8 cellular contexts compared by ENCODE assay signal in genomic region chr17:1716912-1717695, GRCh38. TPM values are rescaled to one million over a fixed set of nuclear protein-coding genes. Genes with fewer than 3 reads are reported as not detected.
DNase-seq lines count a peak whose midpoint lies in the region; ATAC-seq and TF ChIP-seq lines count a peak whose summit lies in the region.

No MANE protein-coding gene starts in this region.

- peak overlapping the region; percentile 86 for H3K4me2 ChIP-seq in PC-3 (ENCODE audit: low read length)

- no peak for TF ChIP-seq RAD21 in Ishikawa (IDR thresholded peaks at IDR 0.05; ENCODE audit: low read depth)

- H3K79me2 ChIP-seq in PC-3 (ENCODE audit: low read length), result peaks cover 39% of the 10 kb centered on the region

- POLR2A ChIA-PET in PC-3 (lab: Charles Lee; ENCODE audit: unreplicated experiment), result interaction anchor here (0.5 to 1.6 kb wide), 6 partner anchors 62 to 216 kb away, joined by 3 to 18 read pairs (median 4); partner anchors contain the start of gene RILP

- peaks cover 27% of the 10 kb centered on the region for H4K20me1 ChIP-seq in PC-3 (ENCODE audit: low read length)

- H3F3A ChIP-seq in PC-3 (ENCODE audit: low read length, unreplicated experiment), result peaks cover 2% of the 10 kb centered on the region

- H3K27ac ChIP-seq in PC-3 (ENCODE audit: low read length), result peak overlapping the region; percentile 100
- peak overlapping the region; percentile 96 to 100 for H3K27ac ChIP-seq in esophagus (ENCODE audit: low read depth in 2 of 2, low read length in 1 of 2)
- peak overlapping the region; percentile 99 to 100 for H3K27ac ChIP-seq in mucosa of rectum (ENCODE audit: low read depth in 2 of 2, low read length in 2 of 2)

- intact Hi-C loops in PC-3 (cut with micrococcal nuclease), result loop anchor here (2.0 kb wide), 1 partner anchor 68 kb away; the partner anchor contains the start of gene RILP

- H3K4me1 ChIP-seq in PC-3 (ENCODE audit: insufficient read depth, low read length) (peaks cover 27% of the 10 kb centered on the region), esophagus (ENCODE audit: control insufficient read depth in 2 of 2, insufficient read depth in 2 of 2, low read length in 1 of 2) (peaks cover 3 to 5% of the 10 kb centered on the region in 2 donors), mucosa of rectum (ENCODE audit: control insufficient read depth in 2 of 2, insufficient read depth in 2 of 2, low read length in 2 of 2) (peaks cover 37 to 41% of the 10 kb centered on the region in 2 donors)

- H3K4me3 ChIP-seq in PC-3 (ENCODE audit: low read length) (peak overlapping the region; percentile 79), esophagus (ENCODE audit: low read depth in 1 of 2, low read length in 2 of 2) (peak overlapping the region; percentile 58 to 65), mucosa of rectum (ENCODE audit: low read length in 2 of 2) (peak overlapping the region; percentile 84 to 86)

- no peaks in the 10 kb centered on the region for H3K27me3 ChIP-seq in PC-3 (ENCODE audit: low read length)
- H3K27me3 ChIP-seq in esophagus (ENCODE audit: control insufficient read depth in 1 of 2, insufficient read depth in 2 of 2, low read length in 2 of 2), result no peaks in the 10 kb centered on the region
- no peaks in the 10 kb centered on the region for H3K27me3 ChIP-seq in mucosa of rectum (ENCODE audit: control insufficient read depth in 2 of 2, insufficient read depth in 2 of 2, low read length in 2 of 2)

- DNase-seq in DMS 273 (lab: John Stamatoyannopoulos, UW; ENCODE audit: unreplicated experiment), result peak; percentile 98
- peak; percentile 95 for DNase-seq in PC-3
- DNase-seq in activated T-cell treated with anti-CD3 and anti-CD28 coated beads, Interleukin-2, amount 50 U/mL, for 1 hour, result peak; percentile 64
- DNase-seq in stimulated activated CD8-positive, alpha-beta memory T cell treated with anti-CD3 and anti-CD28 coated beads, Interleukin-4, amount 100 ng/mL, for 4 hours (ENCODE audit: low read depth in 2 of 2, low spot score in 1 of 2), result peak; percentile 65 to 75

- ATAC-seq in GM21528 (IDR thresholded peaks at IDR 0.05; ENCODE audit: low FRiP score, unreplicated experiment), result peak; percentile 46
- ATAC-seq in PC-3, result peak; percentile 64

- no TSS peak for BruUV-seq in PC-3 (replicated peaks; lab: Mats Ljungman, UMichigan)

- peak overlapping the region; percentile 99 for H3K9ac ChIP-seq in PC-3 (ENCODE audit: low read length)
- H3K9ac ChIP-seq in mucosa of rectum (ENCODE audit: low read depth in 1 of 2, low read length in 2 of 2), result peak overlapping the region; percentile 95 to 99

- H3K9me2 ChIP-seq in PC-3 (replicated peaks; ENCODE audit: low read length), result no peaks in the 10 kb centered on the region

- peaks cover 15% of the 10 kb centered on the region for H3K36me3 ChIP-seq in PC-3 (ENCODE audit: low read depth, low read length)
- H3K36me3 ChIP-seq in esophagus (ENCODE audit: control insufficient read depth in 2 of 2, insufficient read depth in 2 of 2, low read length in 1 of 2), result peaks cover 6 to 10% of the 10 kb centered on the region in 2 donors
- H3K36me3 ChIP-seq in mucosa of rectum (ENCODE audit: control insufficient read depth in 2 of 2, insufficient read depth in 2 of 2, low read length in 2 of 2), result peaks cover 16% of the 10 kb centered on the region in 2 donors

- peak overlapping the region; percentile 69 for H2AFZ ChIP-seq in PC-3 (ENCODE audit: low read length)

- no peak for TF ChIP-seq CTCF in PC-3 (conservative IDR thresholded peaks at IDR 0.05; ENCODE audit: low read depth, low read length)

- H3K9me3 ChIP-seq in PC-3 (ENCODE audit: low read length), result no peaks in the 10 kb centered on the region
- no peaks in the 10 kb centered on the region for H3K9me3 ChIP-seq in esophagus (ENCODE audit: control insufficient read depth in 2 of 2, insufficient read depth in 1 of 2, low read depth in 1 of 2, low read length in 1 of 2)
- H3K9me3 ChIP-seq in mucosa of rectum (ENCODE audit: control insufficient read depth in 2 of 2, low read length in 2 of 2), result no peaks in the 10 kb centered on the region

- WGBS in esophagus, 2 donors, result 1% methylated on average over 13 of the region's 13 CpGs

- CTCF ChIA-PET in PC-3 (lab: Charles Lee), result interaction anchor here (0.6 to 2.0 kb wide), 3 partner anchors 67 to 145 kb away, joined by 5 to 15 read pairs (median 5); no protein-coding TSS in a partner anchor

- peak; percentile 45; the same call in 1 of the 2 replicates for TF ChIP-seq EP300 in Ishikawa (IDR thresholded peaks at IDR 0.05; ENCODE audit: borderline replicate concordance)

TF ChIP-seq in Ishikawa, 13 proteins besides CTCF, POLR2A, EP300 and RAD21:
- no peak for TF ChIP-seq EGR1 (IDR thresholded peaks at IDR 0.05)
- TF ChIP-seq NFIC (IDR thresholded peaks at IDR 0.05), result peak; percentile 60
- TF ChIP-seq, protein P1, sequence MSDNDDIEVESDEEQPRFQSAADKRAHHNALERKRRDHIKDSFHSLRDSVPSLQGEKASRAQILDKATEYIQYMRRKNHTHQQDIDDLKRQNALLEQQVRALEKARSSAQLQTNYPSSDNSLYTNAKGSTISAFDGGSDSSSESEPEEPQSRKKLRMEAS (IDR thresholded peaks at IDR 0.05), result peak; percentile 91
- TF ChIP-seq TAF1 (IDR thresholded peaks at IDR 0.05; ENCODE audit: low read depth), result peak; percentile 36; the same call in 1 of the 2 replicates
- peak; percentile 49; the same call in 1 of the 2 replicates for TF ChIP-seq FOXM1 (IDR thresholded peaks at IDR 0.05; ENCODE audit: borderline replicate concordance, low read depth)
- TF ChIP-seq TCF12 (IDR thresholded peaks at IDR 0.05; ENCODE audit: low read depth), result peak; percentile 22; the same call in 1 of the 2 replicates
- no peak for TF ChIP-seq CREB1 (IDR thresholded peaks at IDR 0.05; ENCODE audit: low read depth)
- TF ChIP-seq YY1 (IDR thresholded peaks at IDR 0.05; ENCODE audit: low read depth), result no peak
- TF ChIP-seq TEAD4 (IDR thresholded peaks at IDR 0.05), result no peak
- TF ChIP-seq, protein P2, sequence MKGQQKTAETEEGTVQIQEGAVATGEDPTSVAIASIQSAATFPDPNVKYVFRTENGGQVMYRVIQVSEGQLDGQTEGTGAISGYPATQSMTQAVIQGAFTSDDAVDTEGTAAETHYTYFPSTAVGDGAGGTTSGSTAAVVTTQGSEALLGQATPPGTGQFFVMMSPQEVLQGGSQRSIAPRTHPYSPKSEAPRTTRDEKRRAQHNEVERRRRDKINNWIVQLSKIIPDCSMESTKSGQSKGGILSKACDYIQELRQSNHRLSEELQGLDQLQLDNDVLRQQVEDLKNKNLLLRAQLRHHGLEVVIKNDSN (IDR thresholded peaks at IDR 0.05), result peak; percentile 79
- TF ChIP-seq, protein P3, sequence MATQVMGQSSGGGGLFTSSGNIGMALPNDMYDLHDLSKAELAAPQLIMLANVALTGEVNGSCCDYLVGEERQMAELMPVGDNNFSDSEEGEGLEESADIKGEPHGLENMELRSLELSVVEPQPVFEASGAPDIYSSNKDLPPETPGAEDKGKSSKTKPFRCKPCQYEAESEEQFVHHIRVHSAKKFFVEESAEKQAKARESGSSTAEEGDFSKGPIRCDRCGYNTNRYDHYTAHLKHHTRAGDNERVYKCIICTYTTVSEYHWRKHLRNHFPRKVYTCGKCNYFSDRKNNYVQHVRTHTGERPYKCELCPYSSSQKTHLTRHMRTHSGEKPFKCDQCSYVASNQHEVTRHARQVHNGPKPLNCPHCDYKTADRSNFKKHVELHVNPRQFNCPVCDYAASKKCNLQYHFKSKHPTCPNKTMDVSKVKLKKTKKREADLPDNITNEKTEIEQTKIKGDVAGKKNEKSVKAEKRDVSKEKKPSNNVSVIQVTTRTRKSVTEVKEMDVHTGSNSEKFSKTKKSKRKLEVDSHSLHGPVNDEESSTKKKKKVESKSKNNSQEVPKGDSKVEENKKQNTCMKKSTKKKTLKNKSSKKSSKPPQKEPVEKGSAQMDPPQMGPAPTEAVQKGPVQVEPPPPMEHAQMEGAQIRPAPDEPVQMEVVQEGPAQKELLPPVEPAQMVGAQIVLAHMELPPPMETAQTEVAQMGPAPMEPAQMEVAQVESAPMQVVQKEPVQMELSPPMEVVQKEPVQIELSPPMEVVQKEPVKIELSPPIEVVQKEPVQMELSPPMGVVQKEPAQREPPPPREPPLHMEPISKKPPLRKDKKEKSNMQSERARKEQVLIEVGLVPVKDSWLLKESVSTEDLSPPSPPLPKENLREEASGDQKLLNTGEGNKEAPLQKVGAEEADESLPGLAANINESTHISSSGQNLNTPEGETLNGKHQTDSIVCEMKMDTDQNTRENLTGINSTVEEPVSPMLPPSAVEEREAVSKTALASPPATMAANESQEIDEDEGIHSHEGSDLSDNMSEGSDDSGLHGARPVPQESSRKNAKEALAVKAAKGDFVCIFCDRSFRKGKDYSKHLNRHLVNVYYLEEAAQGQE (IDR thresholded peaks at IDR 0.05; ENCODE audit: low read depth), result no peak
- no peak for TF ChIP-seq CEBPB (IDR thresholded peaks at IDR 0.05)
- no peak for TF ChIP-seq ZBTB7A (IDR thresholded peaks at IDR 0.05; ENCODE audit: low read depth)
TF ChIP-seq in Ishikawa: peak in this region for 6.

RNA-seq across cellular contexts. Expression of gene TLCD2, which starts 6.9 kb away (rescaled TPM):
- total RNA-seq in PC-3 (2014; rRNA removed), result 0.63 and 0.77 TPM in 2 replicates
- 1 to 10 TPM; 3.6 to 3.8 TPM for polyA plus RNA-seq in esophagus

RNA-seq across cellular contexts. Expression of gene WDR81, which starts 7.4 kb away (rescaled TPM):
- total RNA-seq in PC-3 (2014; rRNA removed), result 14.6 and 16.4 TPM in 2 replicates
- 10 to 100 TPM in 1 of 2 donors, 1 to 10 TPM in 1; 8.5 to 10.7 TPM for polyA plus RNA-seq in esophagus

RNA-seq across cellular contexts. Expression of gene SERPINF2, which starts 25.6 kb away (rescaled TPM):
- total RNA-seq in PC-3 (2014; rRNA removed), result 2.2 and 2.5 TPM in 2 replicates
- 1 to 10 TPM; 1.9 to 2.9 TPM for polyA plus RNA-seq in esophagus

RNA-seq across cellular contexts. Expression of gene PRPF8, which starts 32.4 kb away (rescaled TPM):
- total RNA-seq in PC-3 (2014; rRNA removed), result 103 and 126 TPM in 2 replicates
- 10 to 100 TPM; 74.5 to 82.1 TPM for polyA plus RNA-seq in esophagus

RNA-seq across cellular contexts. Expression of gene SERPINF1, which starts 44.8 kb away (rescaled TPM):
- total RNA-seq in PC-3 (2014; rRNA removed), result 1.7 TPM in 1 of 2 replicates, not detected in the other
- 10 to 100 TPM; 49.0 to 56.7 TPM for polyA plus RNA-seq in esophagus

Comparison
In these comparisons a context has a peak if more than half of its experiments do, and no peak if none do; other contexts are left out.
1. Peak in every context shown above with its lines: DNase-seq, ATAC-seq, H3K4me3 ChIP-seq and H3K27ac ChIP-seq.